ENCODE assay signal across 7 cellular contexts in the genomic region with DNA sequence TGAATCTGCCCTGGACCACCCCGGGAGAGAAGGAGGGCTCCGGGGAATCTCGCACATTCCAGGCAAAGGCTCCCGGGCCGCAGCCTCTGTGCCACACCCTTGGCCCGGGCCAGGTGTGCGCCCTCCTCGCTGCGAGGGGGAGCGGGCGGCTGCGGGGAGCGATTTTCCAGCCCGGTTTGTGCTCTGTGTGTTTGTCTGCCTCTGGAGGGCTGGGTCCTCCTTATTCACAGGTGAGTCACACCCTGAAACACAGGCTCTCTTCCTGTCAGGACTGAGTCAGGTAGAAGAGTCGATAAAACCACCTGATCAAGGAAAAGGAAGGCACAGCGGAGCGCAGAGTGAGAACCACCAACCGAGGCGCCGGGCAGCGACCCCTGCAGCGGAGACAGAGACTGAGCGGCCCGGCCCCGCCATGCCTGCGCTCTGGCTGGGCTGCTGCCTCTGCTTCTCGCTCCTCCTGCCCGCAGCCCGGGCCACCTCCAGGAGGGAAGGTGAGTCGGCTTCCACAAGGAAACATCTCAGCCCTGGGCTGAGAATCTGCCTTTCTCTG. TPM values are rescaled to one million over a fixed set of nuclear protein-coding genes. Genes with fewer than 3 reads are reported as not detected.
DNase-seq lines count a peak whose midpoint lies in the region; ATAC-seq and TF ChIP-seq lines count a peak whose summit lies in the region.

Gene LAMC2 (plus strand): TSS at position 324 of the 550 bp plus-strand sequence. CDS start 89 bp downstream, at position 413.

- DNase-seq in HT1080 (ENCODE audit: low read depth) (peak; percentile 91), heart left ventricle (no peak), progenitor cell of endocrine pancreas (ENCODE audit: low spot score, unreplicated experiment) (peak; percentile 58), SW 1271 (lab: John Stamatoyannopoulos, UW) (no peak)
- peak; percentile 29 for DNase-seq in activated CD8-positive, alpha-beta T cell treated with anti-CD3 and anti-CD28 coated beads, Interleukin-2, amount 10 ng/mL, durations not matched to agents 7 days and 5 days
- no peak for DNase-seq in NK-92 treated with Interleukin-12 subunit alpha and Interleukin-12 subunit beta, amount 100 ng/mL, for 24 hours (lab: John Stamatoyannopoulos, UW)

- H3K4me3 Mint-ChIP-seq in activated CD8-positive, alpha-beta T cell treated with anti-CD3 and anti-CD28 coated beads, Interleukin-2, amount 10 ng/mL, durations not matched to agents 7 days and 5 days = no peak within 1 kb of the TSS
- peak within 1 kb of the TSS; percentile 77 for H3K4me3 Mint-ChIP-seq in progenitor cell of endocrine pancreas (ENCODE audit: low read depth)

- WGBS in heart left ventricle, 4 donors = 27 to 51% (median 46%) methylated on average over 20 to 30 of the region's 30 CpGs

- no peak for TF ChIP-seq POLR2A in heart left ventricle (IDR thresholded peaks at IDR 0.05)

- peaks cover 7% of the 10 kb centered on the region for H3K4me1 Mint-ChIP-seq in activated CD8-positive, alpha-beta T cell treated with anti-CD3 and anti-CD28 coated beads, Interleukin-2, amount 10 ng/mL, durations not matched to agents 7 days and 5 days (ENCODE audit: low read depth)
- peaks cover 7% of the 10 kb centered on the region for H3K4me1 Mint-ChIP-seq in progenitor cell of endocrine pancreas (ENCODE audit: low read depth)

- ATAC-seq in activated CD8-positive, alpha-beta T cell treated with anti-CD3 and anti-CD28 coated beads, Interleukin-2, amount 10 ng/mL, durations not matched to agents 7 days and 5 days = peak; percentile 53
- peak; percentile 42 to 75 (median 66) for ATAC-seq in heart left ventricle
- ATAC-seq in HG03354 (IDR thresholded peaks at IDR 0.05; ENCODE audit: poor library complexity, severe bottlenecking, unreplicated experiment) = no peak

- peaks cover 25% of the 10 kb centered on the region for H3K27me3 Mint-ChIP-seq in activated CD8-positive, alpha-beta T cell treated with anti-CD3 and anti-CD28 coated beads, Interleukin-2, amount 10 ng/mL, durations not matched to agents 7 days and 5 days (ENCODE audit: low read depth)
- peaks cover 31% of the 10 kb centered on the region for H3K27me3 Mint-ChIP-seq in progenitor cell of endocrine pancreas

- H3K9me3 Mint-ChIP-seq in activated CD8-positive, alpha-beta T cell treated with anti-CD3 and anti-CD28 coated beads, Interleukin-2, amount 10 ng/mL, durations not matched to agents 7 days and 5 days (ENCODE audit: insufficient read depth) = no peaks in the 10 kb centered on the region
- no peaks in the 10 kb centered on the region for H3K9me3 Mint-ChIP-seq in progenitor cell of endocrine pancreas (ENCODE audit: low read depth)

- CTCF ChIA-PET in activated CD8-positive, alpha-beta T cell treated with anti-CD3 and anti-CD28 coated beads, Interleukin-2, amount 10 ng/mL, durations not matched to agents 7 days and 5 days (lab: Charles Lee) = interaction anchor here (1.0 kb wide), 1 partner anchor 42 kb away, joined by 5 read pairs; no protein-coding TSS in a partner anchor

- H3K9me3 ChIP-seq in heart left ventricle = no peaks in the 10 kb centered on the region

- intact Hi-C loops in heart left ventricle (cut with DNase I) = no loop called here

- POLR2A ChIA-PET in activated CD8-positive, alpha-beta T cell treated with anti-CD3 and anti-CD28 coated beads, Interleukin-2, amount 10 ng/mL, durations not matched to agents 7 days and 5 days (lab: Charles Lee) = no interaction called here

- TF ChIP-seq CTCF in heart left ventricle (IDR thresholded peaks at IDR 0.05) (peak in 1 of 12 donors; percentile 18), progenitor cell of endocrine pancreas (IDR thresholded peaks at IDR 0.05; ENCODE audit: unreplicated experiment) (peak; percentile 58)

- H3K36me3 ChIP-seq in heart left ventricle = no peaks in the 10 kb centered on the region

- H3K27me3 ChIP-seq in heart left ventricle = peaks cover 0 to 12% (median 0%) of the 10 kb centered on the region in 9 donors

- no peak within 1 kb of the TSS for H3K27ac Mint-ChIP-seq in activated CD8-positive, alpha-beta T cell treated with anti-CD3 and anti-CD28 coated beads, Interleukin-2, amount 10 ng/mL, durations not matched to agents 7 days and 5 days
- peak within 1 kb of the TSS; percentile 86 for H3K27ac Mint-ChIP-seq in progenitor cell of endocrine pancreas

- peaks cover 0 to 6% (median 5%) of the 10 kb centered on the region in 12 donors for H3K4me1 ChIP-seq in heart left ventricle

- peak within 1 kb of the TSS in 1 of 12 donors; percentile 7 for H3K27ac ChIP-seq in heart left ventricle

- H3K4me3 ChIP-seq in heart left ventricle = peak within 1 kb of the TSS in 10 of 12 donors; percentile 6 to 38 (median 26)

- no peaks in the 10 kb centered on the region for H3K36me3 Mint-ChIP-seq in activated CD8-positive, alpha-beta T cell treated with anti-CD3 and anti-CD28 coated beads, Interleukin-2, amount 10 ng/mL, durations not matched to agents 7 days and 5 days (ENCODE audit: low read depth)
- H3K36me3 Mint-ChIP-seq in progenitor cell of endocrine pancreas (ENCODE audit: insufficient read depth) = no peaks in the 10 kb centered on the region

RNA-seq across cellular contexts. Expression of gene LAMC2, which starts in this region (rescaled TPM):
- 55.4 and 58.8 TPM in 2 replicates for total RNA-seq in HT1080 (2014; rRNA removed; shearing (Covaris generic))
- 45.1 and 51.7 TPM in 2 replicates for polyA plus RNA-seq in HT1080 (2015; cell fraction: cytosol; rRNA removed)
- polyA plus RNA-seq in HT1080 (2015; cell fraction: nucleus; rRNA removed) = 176 and 187 TPM in 2 replicates
- not detected for total RNA-seq in activated CD8-positive, alpha-beta T cell treated with anti-CD3 and anti-CD28 coated beads, Interleukin-2, amount 10 ng/mL, durations not matched to agents 7 days and 5 days
- total RNA-seq in heart left ventricle (10 to 100 TPM in 1 of 9 donors, 1 to 10 TPM in 7, under 1 TPM in 1; 0.50 to 15.4 (median 1.5) TPM), progenitor cell of endocrine pancreas (4.5 and 5.8 TPM in 2 replicates)
- 10 to 100 TPM in 1 of 2 donors, under 1 TPM in 1; 0.61 to 10.8 TPM for polyA plus RNA-seq in heart left ventricle

Comparison
In these comparisons a context has a peak if more than half of its experiments do, and no peak if none do; other contexts are left out.
1. Peak in DNase-seq and ATAC-seq in activated CD8-positive, alpha-beta T cell treated with anti-CD3 and anti-CD28 coated beads, Interleukin-2, amount 10 ng/mL, durations not matched to agents 7 days and 5 days; RNA of the gene not detected or under 1 TPM.
2. DNase-seq: peak in HT1080 (single experiment) and progenitor cell of endocrine pancreas (single experiment); none in heart left ventricle (0 of 5), SW 1271 (0 of 2) and NK-92 treated with Interleukin-12 subunit alpha and Interleukin-12 subunit beta, amount 100 ng/mL, for 24 hours (single experiment).